Comparison of ENCODE assay signal across 10 cellular contexts in the genomic region with DNA sequence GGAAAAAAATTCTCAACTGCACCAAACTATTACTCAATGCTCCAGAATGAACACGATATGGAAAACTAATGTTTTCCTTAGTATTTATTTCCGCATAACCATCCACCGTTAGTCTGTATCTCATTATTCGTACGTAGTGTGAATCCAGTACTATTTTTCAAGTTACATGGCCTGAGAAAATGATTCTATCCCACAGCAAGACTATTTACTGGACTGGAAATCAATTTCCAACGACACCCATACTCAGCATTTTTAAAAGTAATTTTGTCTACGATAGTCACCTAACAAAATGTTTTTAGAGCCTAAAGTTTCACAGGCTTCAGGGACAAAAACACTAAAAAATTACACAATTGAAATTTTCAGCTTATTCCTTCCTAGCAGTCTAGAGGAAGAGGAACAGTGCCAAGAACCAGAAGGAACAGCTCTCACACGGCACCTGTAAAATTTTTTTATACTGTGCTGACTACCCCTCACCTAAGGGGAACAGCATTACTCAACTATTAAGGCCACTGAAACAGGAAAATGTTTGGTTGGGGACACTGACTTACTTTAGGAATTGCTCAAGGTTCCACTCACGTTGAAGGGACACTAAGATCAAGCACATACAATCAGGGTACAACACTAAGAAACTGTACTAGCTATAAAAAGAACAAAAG. TPM values are rescaled to one million over a fixed set of nuclear protein-coding genes. Genes with fewer than 3 reads are reported as not detected.
DNase-seq lines count a peak whose midpoint lies in the region; ATAC-seq and TF ChIP-seq lines count a peak whose summit lies in the region.
"Had no signal": no experiment of that assay in that cellular context is flagged by ENCODE, and none has a peak within 500 bp of the region (broad histone marks: within the 10 kb centered on the region; RNA-seq: fewer than 3 reads in every experiment).

No MANE protein-coding gene starts in this region.

- no peak for DNase-seq in A673 (ENCODE audit: low spot score)
- DNase-seq in HFFc6 = no peak
- peak; percentile 18 for DNase-seq in MCF 10A (ENCODE audit: unreplicated experiment)
- DNase-seq in naive thymus-derived CD4-positive, alpha-beta T cell = no peak
- no peak for DNase-seq in foreskin melanocyte
- DNase-seq in NCI-H526 (lab: John Stamatoyannopoulos, UW) = no peak
- no peak for DNase-seq in activated CD4-positive, CD25-positive, alpha-beta regulatory T cell (lab: John Stamatoyannopoulos, UW)
- DNase-seq in substantia nigra (lab: John Stamatoyannopoulos, UW) = no peak
- DNase-seq: NCI-H446 had no signal

- H3K27me3 Mint-ChIP-seq in HFFc6 (ENCODE audit: insufficient read depth) = no peaks in the 10 kb centered on the region
- no peaks in the 10 kb centered on the region for H3K27me3 Mint-ChIP-seq in MCF 10A (ENCODE audit: insufficient read depth, unreplicated experiment)
- no peaks in the 10 kb centered on the region for H3K27me3 Mint-ChIP-seq in naive thymus-derived CD4-positive, alpha-beta T cell

- TF ChIP-seq CTCF in A673 (conservative IDR thresholded peaks at IDR 0.05; ENCODE audit: low read depth, low read length) (no peak), HFFc6 (IDR thresholded peaks at IDR 0.05) (no peak), MCF 10A (IDR thresholded peaks at IDR 0.05; ENCODE audit: unreplicated experiment) (no peak)

- no peaks in the 10 kb centered on the region for H3K9me3 Mint-ChIP-seq in HFFc6
- no peaks in the 10 kb centered on the region for H3K9me3 Mint-ChIP-seq in MCF 10A (ENCODE audit: unreplicated experiment)
- H3K9me3 Mint-ChIP-seq in naive thymus-derived CD4-positive, alpha-beta T cell = peaks cover 0 to 4% (median 0%) of the 10 kb centered on the region in 11 donors

- peak overlapping the region; percentile 90 for H3K27ac Mint-ChIP-seq in HFFc6
- H3K27ac Mint-ChIP-seq in MCF 10A (ENCODE audit: low read depth, unreplicated experiment) = peak overlapping the region; percentile 70
- peak overlapping the region in 8 of 9 donors; percentile 37 to 81 (median 74) for H3K27ac Mint-ChIP-seq in naive thymus-derived CD4-positive, alpha-beta T cell

- no peak overlapping the region for H3K4me3 ChIP-seq in A673 (ENCODE audit: low read depth, low read length, poor library complexity, severe bottlenecking)
- H3K4me3 ChIP-seq in naive thymus-derived CD4-positive, alpha-beta T cell (ENCODE audit: low read length) = peak overlapping the region; percentile 19
- H3K4me3 ChIP-seq: suprapubic skin had no signal

- BruUV-seq in A673 (replicated peaks; lab: Mats Ljungman, UMichigan) (no TSS peak), MCF 10A (replicated peaks; lab: Mats Ljungman, UMichigan) (no TSS peak)

- ATAC-seq in naive thymus-derived CD4-positive, alpha-beta T cell = no peak

- no peaks in the 10 kb centered on the region for H3K9me3 ChIP-seq in A673 (ENCODE audit: low read depth, low read length, poor library complexity, severe bottlenecking)
- no peaks in the 10 kb centered on the region for H3K9me3 ChIP-seq in naive thymus-derived CD4-positive, alpha-beta T cell (ENCODE audit: control insufficient read depth in 2 of 3, low read length in 3 of 3)
- H3K9me3 ChIP-seq: suprapubic skin had no signal

- POLR2A ChIA-PET in A673 (lab: Charles Lee; ENCODE audit: low non-redundant PET) = no interaction called here
- POLR2A ChIA-PET in MCF 10A (lab: Yijun Ruan, JAX) = interaction anchor here (0.6 to 5.2 kb wide), 15 partner anchors 9 to 257 kb away, joined by 3 to 153 read pairs (median 6); partner anchors contain the start of genes CISD2, MANBA and UBE2D3
- POLR2A ChIA-PET in naive thymus-derived CD4-positive, alpha-beta T cell (lab: Charles Lee) = interaction anchor here (0.7 to 6.1 kb wide), 8 partner anchors 10 to 259 kb away, joined by 3 to 80 read pairs (median 8); partner anchors contain the start of genes CISD2 and UBE2D3

- intact Hi-C loops in A673 (cut with micrococcal nuclease; ENCODE audit: unreplicated experiment) = no loop called here
- intact Hi-C loops in MCF 10A (cut with micrococcal nuclease) = no loop called here
- intact Hi-C loops in naive thymus-derived CD4-positive, alpha-beta T cell (cut with micrococcal nuclease) = loop anchor here in 1 of 2 donors (1.0 kb wide), 2 partner anchors 7 to 8 kb away; no protein-coding TSS in a partner anchor

- H3K36me3 ChIP-seq in A673 (ENCODE audit: insufficient read depth, low read length, poor library complexity, severe bottlenecking) = peaks cover 15% of the 10 kb centered on the region
- no peaks in the 10 kb centered on the region for H3K36me3 ChIP-seq in naive thymus-derived CD4-positive, alpha-beta T cell (ENCODE audit: control insufficient read depth in 2 of 3, insufficient read depth in 3 of 3, low read length in 3 of 3)
- H3K36me3 ChIP-seq: suprapubic skin had no signal

- H3K4me1 ChIP-seq in A673 (ENCODE audit: insufficient read depth, low read length, poor library complexity, severe bottlenecking) = peaks cover 56% of the 10 kb centered on the region
- H3K4me1 ChIP-seq in naive thymus-derived CD4-positive, alpha-beta T cell (ENCODE audit: control insufficient read depth in 2 of 2, insufficient read depth in 2 of 2, low read length in 2 of 2) = peaks cover 62 to 71% of the 10 kb centered on the region in 2 donors

- H3K4me1 Mint-ChIP-seq in HFFc6 (ENCODE audit: low read depth) (peaks cover 92% of the 10 kb centered on the region), MCF 10A (ENCODE audit: insufficient read depth, unreplicated experiment) (peaks cover 48% of the 10 kb centered on the region)
- H3K4me1 Mint-ChIP-seq in naive thymus-derived CD4-positive, alpha-beta T cell = peaks cover 79 to 94% (median 92%) of the 10 kb centered on the region in 7 donors

- H3K27me3 ChIP-seq in A673 (replicated peaks; ENCODE audit: insufficient read depth, low read depth, low read length, poor library complexity) = no peaks in the 10 kb centered on the region
- no peaks in the 10 kb centered on the region for H3K27me3 ChIP-seq in naive thymus-derived CD4-positive, alpha-beta T cell (ENCODE audit: control insufficient read depth in 2 of 2, insufficient read depth in 2 of 2, low read length in 2 of 2)
- H3K27me3 ChIP-seq: suprapubic skin had no signal

- H3K36me3 Mint-ChIP-seq in HFFc6 (ENCODE audit: low read depth) (peaks cover 48% of the 10 kb centered on the region), MCF 10A (ENCODE audit: insufficient read depth, unreplicated experiment) (peaks cover 73% of the 10 kb centered on the region)
- H3K36me3 Mint-ChIP-seq in naive thymus-derived CD4-positive, alpha-beta T cell = peaks cover 12 to 43% (median 37%) of the 10 kb centered on the region in 5 donors

- CTCF ChIA-PET in A673 (lab: Charles Lee) = no interaction called here
- CTCF ChIA-PET in MCF 10A (lab: Yijun Ruan, JAX) = interaction anchor here (0.5 to 2.4 kb wide), 8 partner anchors 21 to 360 kb away, joined by 3 to 12 read pairs (median 3); partner anchors contain the start of gene BDH2
- CTCF ChIA-PET in naive thymus-derived CD4-positive, alpha-beta T cell (lab: Charles Lee) = no interaction called here

- H3K27ac ChIP-seq in A673 (ENCODE audit: low read depth, low read length, poor library complexity, severe bottlenecking) (peak overlapping the region; percentile 15), substantia nigra (ENCODE audit: low read depth, low read length, poor library complexity, severe bottlenecking) (no peak overlapping the region)
- H3K27ac ChIP-seq in naive thymus-derived CD4-positive, alpha-beta T cell (ENCODE audit: low read depth, low read length) = peak overlapping the region; percentile 54
- H3K27ac ChIP-seq: suprapubic skin had no signal

- peak overlapping the region; percentile 76 for H3K4me3 Mint-ChIP-seq in HFFc6
- H3K4me3 Mint-ChIP-seq in MCF 10A (ENCODE audit: unreplicated experiment) = peak overlapping the region; percentile 64
- H3K4me3 Mint-ChIP-seq in naive thymus-derived CD4-positive, alpha-beta T cell = peak overlapping the region in 8 of 10 donors; percentile 55 to 79 (median 70)

RNA-seq across cellular contexts. Expression of gene UBE2D3, which starts 9.6 kb away (rescaled TPM):
- total RNA-seq in A673 (2021) = 354 and 378 TPM in 2 replicates
- 100 to 1,000 TPM; 325 to 396 (median 359) TPM for total RNA-seq in HFFc6 (2021; fragmentation: NEBNext Ultra II Directional; extraction: Animal tissue kit (Norgen Biotek cat#: 25700))
- 505 and 547 TPM in 2 replicates for total RNA-seq in MCF 10A (2022)
- total RNA-seq in naive thymus-derived CD4-positive, alpha-beta T cell = 100 to 1,000 TPM; 339 to 556 (median 413) TPM
- 100 to 1,000 TPM; 314 to 460 TPM for polyA plus RNA-seq in naive thymus-derived CD4-positive, alpha-beta T cell

RNA-seq across cellular contexts. Expression of gene CISD2, which starts 51.1 kb away (rescaled TPM):
- total RNA-seq in A673 (2021) (40.2 and 49.3 TPM in 2 replicates), MCF 10A (2022) (35.5 and 35.8 TPM in 2 replicates)
- total RNA-seq in HFFc6 (2021; fragmentation: NEBNext Ultra II Directional; extraction: Animal tissue kit (Norgen Biotek cat#: 25700)) = 10 to 100 TPM; 29.7 to 38.8 (median 34.4) TPM
- total RNA-seq in naive thymus-derived CD4-positive, alpha-beta T cell = 10 to 100 TPM; 11.4 to 50.3 (median 13.4) TPM
- polyA plus RNA-seq in naive thymus-derived CD4-positive, alpha-beta T cell = 10 to 100 TPM; 14.6 to 26.0 TPM

RNA-seq across cellular contexts. Expression of gene MANBA, which starts 57.0 kb away (rescaled TPM):
- total RNA-seq in A673 (2021) = 4.0 and 5.5 TPM in 2 replicates
- total RNA-seq in HFFc6 (2021; fragmentation: NEBNext Ultra II Directional; extraction: Animal tissue kit (Norgen Biotek cat#: 25700)) = 10 to 100 TPM; 31.2 to 57.9 (median 36.0) TPM
- 11.2 and 13.2 TPM in 2 replicates for total RNA-seq in MCF 10A (2022)
- total RNA-seq in naive thymus-derived CD4-positive, alpha-beta T cell = 10 to 100 TPM; 15.7 to 56.4 (median 29.7) TPM
- polyA plus RNA-seq in naive thymus-derived CD4-positive, alpha-beta T cell = 10 to 100 TPM; 16.4 to 26.0 TPM
